1 cellular context compared by ENCODE assay signal in the genomic region with DNA sequence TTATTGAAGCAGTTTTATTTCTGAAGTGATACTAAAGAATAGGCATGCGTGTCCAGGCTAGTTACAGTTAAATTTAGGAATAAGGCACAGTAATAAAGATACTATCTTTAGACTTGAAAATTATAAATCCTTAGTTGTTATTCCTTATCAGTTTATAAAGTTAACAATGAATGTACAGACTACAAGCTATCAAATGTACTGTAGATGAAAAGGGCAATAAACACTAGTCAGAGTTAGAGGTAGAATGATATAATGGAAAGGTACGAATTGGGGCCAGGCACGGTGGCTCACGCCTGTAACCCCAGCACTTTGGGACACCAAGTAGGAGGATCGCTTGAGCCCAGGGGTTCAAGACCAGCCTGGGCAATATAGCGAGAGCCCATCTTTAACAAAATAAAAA.
TF ChIP-seq lines count a peak whose summit lies in the region.

No MANE protein-coding gene starts in this region.

TF ChIP-seq in endothelial cell of umbilical vein, 7 proteins besides CTCF, POLR2A, EP300 and RAD21:
- TF ChIP-seq JUN (IDR thresholded peaks at IDR 0.05; ENCODE audit: borderline replicate concordance, insufficient read depth, insufficient read length, low read depth), result no peak
TF ChIP-seq in endothelial cell of umbilical vein: peak in this region for 0.
